24 cellular contexts compared by ENCODE assay signal in the genomic region with DNA sequence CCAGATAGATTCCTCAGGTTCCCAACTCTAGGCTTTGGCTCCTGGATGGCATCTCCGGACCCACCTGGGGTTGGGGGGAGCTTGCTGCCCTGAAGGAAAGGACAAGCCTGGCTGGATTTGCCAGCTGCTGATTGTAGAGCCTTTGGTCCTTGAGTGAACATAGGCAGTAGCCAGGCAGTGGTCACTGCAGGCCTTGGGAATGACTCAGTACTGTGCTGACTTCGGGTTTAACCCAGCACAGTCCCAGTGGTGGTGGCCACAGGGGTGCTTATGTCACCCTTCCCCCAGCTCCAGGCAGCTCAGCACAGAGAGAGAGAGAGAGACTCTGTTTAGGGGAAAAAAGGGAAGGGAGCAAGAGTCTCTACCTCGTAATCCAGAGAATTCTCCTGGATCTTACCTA. TPM values are rescaled to one million over a fixed set of nuclear protein-coding genes. Genes with fewer than 3 reads are reported as not detected.
DNase-seq lines count a peak whose midpoint lies in the region; ATAC-seq and TF ChIP-seq lines count a peak whose summit lies in the region.
"Had no signal": no experiment of that assay in that cellular context is flagged by ENCODE, and none has a peak within 500 bp of the region (broad histone marks: within the 10 kb centered on the region; RNA-seq: fewer than 3 reads in every experiment).

No MANE protein-coding gene starts in this region.

- H3K4me3 ChIP-seq in choroid plexus epithelial cell (ENCODE audit: low read depth, low read length) = no peak overlapping the region
- H3K4me3 ChIP-seq: hepatocyte, left ventricle myocardium inferior, spleen, vagina had no signal

- DNase-seq in EH (ENCODE audit: low read depth) (peak; percentile 83), M059J (ENCODE audit: low read depth) (peak; percentile 76), choroid plexus epithelial cell (ENCODE audit: low read depth) (peak; percentile 31), renal cortical epithelial cell (ENCODE audit: low read depth) (peak; percentile 70), medulla oblongata (ENCODE audit: extremely low spot score) (no peak), D341Med (ENCODE audit: low spot score) (no peak), iPS-NIHi7 (ENCODE audit: extremely low spot score) (no peak)
- DNase-seq: activated CD4-positive, alpha-beta T cell treated with anti-CD3 and anti-CD28 coated beads for 36 hours; activated T-cell treated with anti-CD3 and anti-CD28 coated beads, Interleukin-2, amount 50 U/mL, for 48 hours; CD4-positive, alpha-beta memory T cell; H9; left ventricle myocardium inferior; natural killer cell; NCI-H1105; NCI-H2029; NCI-H226; NCI-H748 treated with DMSO at 0.1 percent for 48 hours; retina; spleen; stimulated activated CD4-positive, alpha-beta T cell treated with anti-CD3 and anti-CD28 coated beads, Interleukin-2, amount 100 ng/mL, for 48 hours had no signal

- no peak for ATAC-seq in HG03039 (IDR thresholded peaks at IDR 0.05; ENCODE audit: unreplicated experiment)
- ATAC-seq: activated CD4-positive, alpha-beta T cell treated with anti-CD3 and anti-CD28 coated beads for 36 hours; natural killer cell; stimulated activated effector memory CD8-positive, alpha-beta T cell treated with anti-CD3 and anti-CD28 coated beads, Interleukin-12 subunit alpha, Interleukin-12 subunit beta, amount 100 ng/mL, for 72 hours had no signal

- TF ChIP-seq CTCF in choroid plexus epithelial cell (conservative IDR thresholded peaks at IDR 0.05; ENCODE audit: low read depth, low read length) = no peak

RNA-seq across cellular contexts. Expression of a gene that starts 27.7 kb away (rescaled TPM):
- total RNA-seq in M059J (2014; rRNA removed; shearing (Covaris generic)) = 49.7 and 90.8 TPM in 2 replicates
- 147 and 222 TPM in 2 replicates for total RNA-seq in renal cortical epithelial cell

Comparison
In these comparisons a context has a peak if more than half of its experiments do, and no peak if none do; other contexts are left out.
1. DNase-seq: peak in EH (single experiment), M059J (single experiment), choroid plexus epithelial cell (single experiment) and renal cortical epithelial cell (single experiment); none in medulla oblongata (single experiment), D341Med (single experiment) and iPS-NIHi7 (single experiment).